In the genomic region with DNA sequence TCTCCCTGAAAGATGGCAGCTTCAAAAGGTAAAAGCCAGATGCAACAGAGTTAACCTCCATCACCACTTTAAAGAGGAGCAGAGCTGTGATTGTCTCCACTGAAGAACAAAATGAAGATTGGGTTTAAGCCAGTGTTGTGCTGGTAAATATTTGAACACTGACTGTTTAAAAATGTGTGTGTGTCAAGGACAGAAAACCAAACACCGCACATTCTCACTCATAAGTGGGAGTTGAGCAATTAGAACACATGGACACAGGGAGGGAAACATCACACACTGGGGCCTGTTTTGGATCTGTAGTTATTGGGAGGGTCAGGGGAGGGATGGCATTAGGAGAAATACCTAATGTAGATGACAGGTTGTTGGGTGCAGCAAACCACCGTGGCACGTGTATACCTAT, we compare ENCODE assay signal across 24 cellular contexts.
DNase-seq lines count a peak whose midpoint lies in the region; ATAC-seq and TF ChIP-seq lines count a peak whose summit lies in the region.
"Had no signal": no experiment of that assay in that cellular context is flagged by ENCODE, and none has a peak within 500 bp of the region (broad histone marks: within the 10 kb centered on the region; RNA-seq: fewer than 3 reads in every experiment).

No MANE protein-coding gene starts in this region.

- H3K27me3 Mint-ChIP-seq in HFFc6 (ENCODE audit: insufficient read depth): no peaks in the 10 kb centered on the region; the same call in 1 of the 2 replicates
- H3K27me3 Mint-ChIP-seq: activated naive CD4-positive, alpha-beta T cell treated with anti-CD3 and anti-CD28 coated beads, Interleukin-2, amount 10 ng/mL, durations not matched to agents 7 days and 5 days; B cell; stimulated activated naive B cell treated with anti-CD40 and anti-IgM and Interleukin-4, amounts not matched to agents 10 μg/mL and 1 μg/mL and 100 μg/mL, for 72 hours had no signal

- H3K9me3 Mint-ChIP-seq in HFFc6: no peaks in the 10 kb centered on the region
- H3K9me3 Mint-ChIP-seq: activated naive CD4-positive, alpha-beta T cell treated with anti-CD3 and anti-CD28 coated beads, Interleukin-2, amount 10 ng/mL, durations not matched to agents 7 days and 5 days; activated T-cell treated with anti-CD3 and anti-CD28 coated beads, Interleukin-2, amount 50 U/mL, for 4 hours; nephron progenitor cell; stimulated activated naive B cell treated with anti-CD40 and anti-IgM and Interleukin-4, amounts not matched to agents 10 μg/mL and 1 μg/mL and 100 μg/mL, for 72 hours had no signal

- CTCF ChIA-PET in PC-3 (lab: Charles Lee): no interaction called here

- no peaks in the 10 kb centered on the region for H4K20me1 ChIP-seq in PC-3 (ENCODE audit: low read length)

- H3K4me2 ChIP-seq in PC-3 (ENCODE audit: low read length): no peak overlapping the region

- 0 out of 2 replicates have a peak overlapping the region, but pooled peaks have one; percentile 13 for H3K4me3 Mint-ChIP-seq in HFFc6
- H3K4me3 Mint-ChIP-seq: activated naive CD4-positive, alpha-beta T cell treated with anti-CD3 and anti-CD28 coated beads, Interleukin-2, amount 10 ng/mL, durations not matched to agents 7 days and 5 days; activated T-cell treated with anti-CD3 and anti-CD28 coated beads, Interleukin-2, amount 50 U/mL, for 4 hours; B cell; nephron progenitor cell; stimulated activated naive B cell treated with anti-CD40 and anti-IgM and Interleukin-4, amounts not matched to agents 10 μg/mL and 1 μg/mL and 100 μg/mL, for 72 hours had no signal

- BruUV-seq in PC-3 (replicated peaks; lab: Mats Ljungman, UMichigan): no TSS peak

- DNase-seq in HFFc6: peak; percentile 66
- peak; percentile 55 for DNase-seq in PC-3
- peak; percentile 33 to 38 for DNase-seq in foreskin fibroblast
- no peak for DNase-seq in upper lobe of right lung
- no peak for DNase-seq in DMS153 (lab: John Stamatoyannopoulos, UW)
- DNase-seq in dedifferentiated amniotic fluid mesenchymal stem cell (ENCODE audit: extremely low spot score): no peak
- no peak for DNase-seq in activated CD4-positive, alpha-beta T cell treated with anti-CD3 and anti-CD28 coated beads for 1 hour
- DNase-seq: activated CD8-positive, alpha-beta memory T cell treated with anti-CD3 and anti-CD28 coated beads for 24 hours; activated naive CD4-positive, alpha-beta T cell treated with anti-CD3 and anti-CD28 coated beads, Interleukin-2, amount 10 ng/mL, durations not matched to agents 7 days and 5 days; activated T-cell treated with anti-CD3 and anti-CD28 coated beads, Interleukin-2, amount 50 U/mL, for 4 hours; cerebellar nuclear complex; effector CD4-positive, alpha-beta T cell; midbrain; NCI-H187 treated with DMSO at 0.1 percent for 48 hours; NCI-H345; nephron progenitor cell; stimulated activated CD4-positive, alpha-beta T cell treated with anti-CD3 and anti-CD28 coated beads, Interleukin-2, amount 100 ng/mL, for 24 hours; stimulated activated naive B cell treated with anti-CD40 and anti-IgM and Interleukin-4, amounts not matched to agents 10 μg/mL and 1 μg/mL and 100 μg/mL, for 72 hours; T-helper 9 cell; thyroid gland had no signal

- no peaks in the 10 kb centered on the region for H3F3A ChIP-seq in PC-3 (ENCODE audit: low read length, unreplicated experiment)

- intact Hi-C loops in PC-3 (cut with micrococcal nuclease) (no loop called here), upper lobe of right lung (cut with DNase I) (no loop called here)

- H3K9me2 ChIP-seq in PC-3 (replicated peaks; ENCODE audit: low read length): no peaks in the 10 kb centered on the region

- H3K4me3 ChIP-seq in PC-3 (ENCODE audit: low read length) (no peak overlapping the region), foreskin fibroblast (ENCODE audit: low read depth in 1 of 2, low read length in 2 of 2) (no peak overlapping the region), upper lobe of right lung (no peak overlapping the region)
- H3K4me3 ChIP-seq: ascending aorta, skin epidermis, thyroid gland had no signal

- no peak overlapping the region for H3K9ac ChIP-seq in PC-3 (ENCODE audit: low read length)

- peaks cover 22% of the 10 kb centered on the region for H3K4me1 ChIP-seq in PC-3 (ENCODE audit: insufficient read depth, low read length)
- H3K4me1 ChIP-seq in upper lobe of right lung: no peaks in the 10 kb centered on the region
- H3K4me1 ChIP-seq: ascending aorta, thyroid gland had no signal

- H3K27me3 ChIP-seq in PC-3 (ENCODE audit: low read length): no peaks in the 10 kb centered on the region
- H3K27me3 ChIP-seq in upper lobe of right lung: no peaks in the 10 kb centered on the region
- H3K27me3 ChIP-seq: ascending aorta, thyroid gland had no signal

- no peak for TF ChIP-seq CTCF in HFFc6 (IDR thresholded peaks at IDR 0.05)
- no peak for TF ChIP-seq CTCF in PC-3 (conservative IDR thresholded peaks at IDR 0.05; ENCODE audit: low read depth, low read length)
- no peak for TF ChIP-seq CTCF in foreskin fibroblast (IDR thresholded peaks at IDR 0.05; ENCODE audit: low read depth, low read length)
- no peak for TF ChIP-seq CTCF in upper lobe of right lung (IDR thresholded peaks at IDR 0.05)

- H3K27ac ChIP-seq in PC-3 (ENCODE audit: low read length) (no peak overlapping the region), upper lobe of right lung (no peak overlapping the region)
- H3K27ac ChIP-seq: ascending aorta, skin epidermis, thyroid gland had no signal

- POLR2A ChIA-PET in PC-3 (lab: Charles Lee; ENCODE audit: unreplicated experiment): no interaction called here

- ATAC-seq in PC-3 (peak; percentile 42), upper lobe of right lung (peak; percentile 77)
- ATAC-seq: activated T-cell treated with anti-CD3 and anti-CD28 coated beads, Interleukin-2, amount 50 U/mL, for 4 hours; esophagus mucosa; stimulated activated naive B cell treated with anti-CD40 and anti-IgM and Interleukin-4, amounts not matched to agents 10 μg/mL and 1 μg/mL and 100 μg/mL, for 72 hours had no signal

- no peaks in the 10 kb centered on the region for H3K36me3 ChIP-seq in PC-3 (ENCODE audit: low read depth, low read length)
- no peaks in the 10 kb centered on the region for H3K36me3 ChIP-seq in upper lobe of right lung
- H3K36me3 ChIP-seq: ascending aorta, thyroid gland had no signal

- peak overlapping the region; percentile 82 for H3K27ac Mint-ChIP-seq in HFFc6
- H3K27ac Mint-ChIP-seq: activated naive CD4-positive, alpha-beta T cell treated with anti-CD3 and anti-CD28 coated beads, Interleukin-2, amount 10 ng/mL, durations not matched to agents 7 days and 5 days; B cell; nephron progenitor cell; stimulated activated naive B cell treated with anti-CD40 and anti-IgM and Interleukin-4, amounts not matched to agents 10 μg/mL and 1 μg/mL and 100 μg/mL, for 72 hours had no signal

- H3K9me3 ChIP-seq in PC-3 (ENCODE audit: low read length) (no peaks in the 10 kb centered on the region), upper lobe of right lung (no peaks in the 10 kb centered on the region)
- H3K9me3 ChIP-seq: ascending aorta, thyroid gland had no signal

- H3K36me3 Mint-ChIP-seq in HFFc6 (ENCODE audit: low read depth): no peaks in the 10 kb centered on the region
- H3K36me3 Mint-ChIP-seq: activated naive CD4-positive, alpha-beta T cell treated with anti-CD3 and anti-CD28 coated beads, Interleukin-2, amount 10 ng/mL, durations not matched to agents 7 days and 5 days; stimulated activated naive B cell treated with anti-CD40 and anti-IgM and Interleukin-4, amounts not matched to agents 10 μg/mL and 1 μg/mL and 100 μg/mL, for 72 hours had no signal

- no peaks in the 10 kb centered on the region for H3K79me2 ChIP-seq in PC-3 (ENCODE audit: low read length)

- H2AFZ ChIP-seq in PC-3 (ENCODE audit: low read length): 0 out of 2 replicates have a peak overlapping the region, but pooled peaks have one; percentile 18

- peaks cover 48% of the 10 kb centered on the region for H3K4me1 Mint-ChIP-seq in HFFc6 (ENCODE audit: low read depth)
- H3K4me1 Mint-ChIP-seq: activated naive CD4-positive, alpha-beta T cell treated with anti-CD3 and anti-CD28 coated beads, Interleukin-2, amount 10 ng/mL, durations not matched to agents 7 days and 5 days; B cell; nephron progenitor cell; stimulated activated naive B cell treated with anti-CD40 and anti-IgM and Interleukin-4, amounts not matched to agents 10 μg/mL and 1 μg/mL and 100 μg/mL, for 72 hours had no signal

Comparison
In these comparisons a context has a peak if more than half of its experiments do, and no peak if none do; other contexts are left out.
1. DNase-seq: peak in HFFc6 (single experiment), PC-3 (single experiment) and foreskin fibroblast (2 of 2); none in upper lobe of right lung (single experiment), DMS153 (single experiment), dedifferentiated amniotic fluid mesenchymal stem cell (single experiment) and activated CD4-positive, alpha-beta T cell treated with anti-CD3 and anti-CD28 coated beads for 1 hour (single experiment).